Comparison of ENCODE assay signal across 14 cellular contexts in genomic region chr15:31341036-31341435, GRCh38. TPM values are rescaled to one million over a fixed set of nuclear protein-coding genes. Genes with fewer than 3 reads are reported as not detected.
DNase-seq lines count a peak whose midpoint lies in the region; ATAC-seq, FAIRE-seq and TF ChIP-seq lines count a peak whose summit lies in the region.
"Had no signal": no experiment of that assay in that cellular context is flagged by ENCODE, and none has a peak within 500 bp of the region (broad histone marks: within the 10 kb centered on the region; RNA-seq: fewer than 3 reads in every experiment).

No MANE protein-coding gene starts in this region.

- no peaks in the 10 kb centered on the region for H3K36me3 ChIP-seq in H1 (ENCODE audit: control insufficient read depth in 2 of 4, insufficient read depth in 4 of 4, low read length in 3 of 4)
- H3K36me3 ChIP-seq: gastroesophageal sphincter, Peyer's patch, tibial artery had no signal

- H3K4me3 ChIP-seq in H1 (ENCODE audit: extremely low read depth in 1 of 4, insufficient read depth in 2 of 4, low read depth in 3 of 4, low read length in 4 of 4), result no peak overlapping the region
- H3K4me3 ChIP-seq: gastroesophageal sphincter, Peyer's patch, tibial artery had no signal

- H3K56ac ChIP-seq in H1 (replicated peaks; ENCODE audit: insufficient read length, low read depth, low read length), result no peak overlapping the region

- TF ChIP-seq EP300 in H1 (IDR thresholded peaks at IDR 0.05; ENCODE audit: borderline replicate concordance in 1 of 2, low read depth in 2 of 2, low read length in 2 of 2), result no peak

- no peaks in the 10 kb centered on the region for H3K27me3 ChIP-seq in H1 (replicated peaks in 1 of 4; ENCODE audit: control insufficient read depth in 3 of 4, extremely low read depth in 1 of 4, insufficient read depth in 3 of 4, low read length in 3 of 4)
- H3K27me3 ChIP-seq: gastroesophageal sphincter, Peyer's patch, tibial artery had no signal

- peak overlapping the region; percentile 26 for H3K4me3 Mint-ChIP-seq in activated CD4-positive, alpha-beta T cell treated with anti-CD3 and anti-CD28 coated beads, Interleukin-2, amount 10 ng/mL, durations not matched to agents 7 days and 5 days
- peak overlapping the region in 2 of 3 donors; percentile 50 to 94 for H3K4me3 Mint-ChIP-seq in T-cell
- H3K4me3 Mint-ChIP-seq in stimulated activated naive B cell treated with anti-CD40 and anti-IgM and Interleukin-4, amounts not matched to agents 10 μg/mL and 1 μg/mL and 100 μg/mL, for 72 hours, result peak overlapping the region in 1 of 2 donors; percentile 42

- H3K4ac ChIP-seq in H1 (replicated peaks; ENCODE audit: insufficient read length, low read depth, low read length), result no peak overlapping the region

- peaks cover 100% of the 10 kb centered on the region for H3K4me1 Mint-ChIP-seq in activated CD4-positive, alpha-beta T cell treated with anti-CD3 and anti-CD28 coated beads, Interleukin-2, amount 10 ng/mL, durations not matched to agents 7 days and 5 days
- peaks cover 98 to 100% (median 100%) of the 10 kb centered on the region in 3 donors for H3K4me1 Mint-ChIP-seq in T-cell
- H3K4me1 Mint-ChIP-seq in stimulated activated naive B cell treated with anti-CD40 and anti-IgM and Interleukin-4, amounts not matched to agents 10 μg/mL and 1 μg/mL and 100 μg/mL, for 72 hours, result peaks cover 81 to 99% of the 10 kb centered on the region in 2 donors

- H2BK5ac ChIP-seq in H1 (ENCODE audit: low read depth, low read length), result no peak overlapping the region

- no peak overlapping the region for H3K9ac ChIP-seq in H1 (replicated peaks in 1 of 4; ENCODE audit: extremely low read depth in 1 of 4, low read depth in 3 of 4, low read length in 3 of 4)

- no peak overlapping the region for H2AK5ac ChIP-seq in H1 (ENCODE audit: low read depth, low read length)

- WGBS in H1 (ENCODE audit: extremely low coverage in 1 of 2, insufficient coverage in 1 of 2, insufficient read length in 1 of 2, insufficient replicate concordance in 2 of 2, low coverage in 1 of 2, low lambda C conversion rate in 2 of 2, missing lambda C conversion rate in 1 of 2), 2 experiments, result 97% methylated on average over 5 of the region's 5 CpGs; no CpG with 5 or more reads in 1 of the 2 experiments

- no peaks in the 10 kb centered on the region for H3K9me3 ChIP-seq in H1 (ENCODE audit: insufficient read depth in 2 of 2, low read depth in 1 of 2, low read length in 1 of 2)
- H3K9me3 ChIP-seq: gastroesophageal sphincter, Peyer's patch, tibial artery had no signal

- H3K36me3 Mint-ChIP-seq in activated CD4-positive, alpha-beta T cell treated with anti-CD3 and anti-CD28 coated beads, Interleukin-2, amount 10 ng/mL, durations not matched to agents 7 days and 5 days (ENCODE audit: low read depth), result peaks cover 45% of the 10 kb centered on the region
- H3K36me3 Mint-ChIP-seq in T-cell, result no peaks in the 10 kb centered on the region
- H3K36me3 Mint-ChIP-seq in stimulated activated naive B cell treated with anti-CD40 and anti-IgM and Interleukin-4, amounts not matched to agents 10 μg/mL and 1 μg/mL and 100 μg/mL, for 72 hours, result peaks cover 18 to 19% of the 10 kb centered on the region in 2 donors

- H3K79me2 ChIP-seq in H1 (ENCODE audit: control insufficient read depth in 1 of 2, insufficient read depth in 2 of 2, low read length in 2 of 2), result peaks cover 2 to 93% of the 10 kb centered on the region in 2 experiments; a peak in 3 of 4 replicates

- POLR2A ChIA-PET in activated CD4-positive, alpha-beta T cell treated with anti-CD3 and anti-CD28 coated beads, Interleukin-2, amount 10 ng/mL, durations not matched to agents 7 days and 5 days (lab: Charles Lee), result interaction anchor here (0.7 kb wide), 1 partner anchor 18 kb away, joined by 3 read pairs; no protein-coding TSS in a partner anchor
- POLR2A ChIA-PET in T-cell (lab: Charles Lee), result interaction anchor here in 1 of 2 donors (0.7 kb wide), 1 partner anchor 92 kb away, joined by 7 read pairs; no protein-coding TSS in a partner anchor
- POLR2A ChIA-PET in H1 (lab: Charles Lee; ENCODE audit: partially characterized antibody), result no interaction called here

- H3K27ac Mint-ChIP-seq in activated CD4-positive, alpha-beta T cell treated with anti-CD3 and anti-CD28 coated beads, Interleukin-2, amount 10 ng/mL, durations not matched to agents 7 days and 5 days, result peak overlapping the region; percentile 87
- H3K27ac Mint-ChIP-seq in T-cell, result peak overlapping the region; percentile 96 to 98
- H3K27ac Mint-ChIP-seq in stimulated activated naive B cell treated with anti-CD40 and anti-IgM and Interleukin-4, amounts not matched to agents 10 μg/mL and 1 μg/mL and 100 μg/mL, for 72 hours, result peak overlapping the region; percentile 85

- peaks cover 0 to 21% (median 3%) of the 10 kb centered on the region in 4 experiments; a peak in 6 of 7 replicates for H3K4me1 ChIP-seq in H1 (replicated peaks in 1 of 4; ENCODE audit: control insufficient read depth in 3 of 4, insufficient read depth in 4 of 4, low read length in 3 of 4)

- no peak for ATAC-seq in T-cell (replicated peaks in 1 of 4)
- ATAC-seq in stimulated activated naive B cell treated with anti-CD40 and anti-IgM and Interleukin-4, amounts not matched to agents 10 μg/mL and 1 μg/mL and 100 μg/mL, for 72 hours (replicated peaks), result no peak
- ATAC-seq: gastroesophageal sphincter had no signal

- no peak overlapping the region for H2BK20ac ChIP-seq in H1 (ENCODE audit: low read length)

- TF ChIP-seq RAD21 in H1 (IDR thresholded peaks at IDR 0.05 in 1 of 2, conservative IDR thresholded peaks at IDR 0.05 in 1 of 2; ENCODE audit: low read depth in 2 of 2, low read length in 2 of 2), result no peak

- peaks cover 25 to 64% of the 10 kb centered on the region in 2 experiments for H4K20me1 ChIP-seq in H1 (replicated peaks in 1 of 2; ENCODE audit: control insufficient read depth in 1 of 2, insufficient read depth in 2 of 2, low read length in 2 of 2)

- H3K27me3 Mint-ChIP-seq in activated CD4-positive, alpha-beta T cell treated with anti-CD3 and anti-CD28 coated beads, Interleukin-2, amount 10 ng/mL, durations not matched to agents 7 days and 5 days, result no peaks in the 10 kb centered on the region
- no peaks in the 10 kb centered on the region for H3K27me3 Mint-ChIP-seq in T-cell
- no peaks in the 10 kb centered on the region for H3K27me3 Mint-ChIP-seq in stimulated activated naive B cell treated with anti-CD40 and anti-IgM and Interleukin-4, amounts not matched to agents 10 μg/mL and 1 μg/mL and 100 μg/mL, for 72 hours

- H2AFZ ChIP-seq in H1 (ENCODE audit: low read length), result no peak overlapping the region

- no peak overlapping the region for H2BK15ac ChIP-seq in H1 (ENCODE audit: low read length)

- H3K14ac ChIP-seq in H1 (ENCODE audit: insufficient read length), result no peak overlapping the region

- H3K79me1 ChIP-seq in H1 (ENCODE audit: low read depth, low read length), result peaks cover 27% of the 10 kb centered on the region

- no peak overlapping the region for H3K4me2 ChIP-seq in H1 (ENCODE audit: insufficient read depth in 1 of 2, low read depth in 2 of 2, low read length in 2 of 2)

- H3K23me2 ChIP-seq in H1 (ENCODE audit: low read depth, low read length), result no peaks in the 10 kb centered on the region

- no peak overlapping the region for H3K23ac ChIP-seq in H1 (ENCODE audit: insufficient read length)

- FAIRE-seq in H1 (lab: Jason Lieb, UNC), result no peak
- FAIRE-seq: islet of Langerhans had no signal

- H3K18ac ChIP-seq in H1 (ENCODE audit: extremely low read depth, low read length), result no peak overlapping the region; the same call in 1 of the 2 replicates

- no peak overlapping the region for H3K27ac ChIP-seq in H1 (ENCODE audit: low read depth, low read length)

- H3K9me3 Mint-ChIP-seq in activated CD4-positive, alpha-beta T cell treated with anti-CD3 and anti-CD28 coated beads, Interleukin-2, amount 10 ng/mL, durations not matched to agents 7 days and 5 days, result no peaks in the 10 kb centered on the region
- no peaks in the 10 kb centered on the region for H3K9me3 Mint-ChIP-seq in T-cell
- H3K9me3 Mint-ChIP-seq in stimulated activated naive B cell treated with anti-CD40 and anti-IgM and Interleukin-4, amounts not matched to agents 10 μg/mL and 1 μg/mL and 100 μg/mL, for 72 hours, result no peaks in the 10 kb centered on the region

- H4K8ac ChIP-seq in H1 (ENCODE audit: extremely low read depth, insufficient read depth, low read length), result peak overlapping the region; percentile 57; the same call in 1 of the 2 replicates

- no peak overlapping the region for H2BK12ac ChIP-seq in H1 (ENCODE audit: low read depth, low read length)

- H4K5ac ChIP-seq in H1 (ENCODE audit: insufficient read length, low read depth, low read length), result no peak overlapping the region

- DNase-seq in activated CD4-positive, alpha-beta T cell treated with anti-CD3 and anti-CD28 coated beads, Interleukin-2, amount 10 ng/mL, durations not matched to agents 7 days and 5 days, result no peak
- no peak for DNase-seq in activated CD4-positive, alpha-beta T cell treated with anti-CD3 and anti-CD28 coated beads for 1 hour
- DNase-seq in T-cell (no peak), H1 (ENCODE audit: low read depth in 1 of 2, low spot score in 2 of 2) (no peak), NCI-H345 treated with DMSO at 0.1 percent for 48 hours (lab: John Stamatoyannopoulos, UW; ENCODE audit: unreplicated experiment) (no peak), KG1 (lab: John Stamatoyannopoulos, UW) (no peak), SW 1271 (lab: John Stamatoyannopoulos, UW) (no peak)
- no peak for DNase-seq in stimulated activated naive B cell treated with anti-CD40 and anti-IgM and Interleukin-4, amounts not matched to agents 10 μg/mL and 1 μg/mL and 100 μg/mL, for 72 hours
- DNase-seq: effector CD8-positive, alpha-beta T cell; NCI-H345; tibial artery had no signal

- TF ChIP-seq POLR2A in H1 (IDR thresholded peaks at IDR 0.05; ENCODE audit: control extremely low read depth in 1 of 2, low read depth in 2 of 2, low read length in 2 of 2), result no peak

- peak overlapping the region; percentile 31 for H4K91ac ChIP-seq in H1 (replicated peaks; ENCODE audit: insufficient read length, low read length)

- no peak for TF ChIP-seq CTCF in H1 (IDR thresholded peaks at IDR 0.05; ENCODE audit: control extremely low read depth in 1 of 3, insufficient read depth in 1 of 3, low read depth in 1 of 3, low read length in 3 of 3)

- CTCF ChIA-PET in activated CD4-positive, alpha-beta T cell treated with anti-CD3 and anti-CD28 coated beads, Interleukin-2, amount 10 ng/mL, durations not matched to agents 7 days and 5 days (lab: Charles Lee), result interaction anchor here (1.0 to 1.3 kb wide), 2 partner anchors 25 to 126 kb away, joined by 3 to 4 read pairs; no protein-coding TSS in a partner anchor
- CTCF ChIA-PET in T-cell (lab: Charles Lee), result interaction anchor here in 1 of 2 donors (1.4 to 2.3 kb wide), 2 partner anchors 13 to 94 kb away, joined by 3 to 7 read pairs; no protein-coding TSS in a partner anchor
- CTCF ChIA-PET in H1 (lab: Charles Lee; ENCODE audit: partially characterized antibody), result interaction anchor here (1.3 kb wide), 1 partner anchor 24 kb away, joined by 5 read pairs; no protein-coding TSS in a partner anchor

- H2BK120ac ChIP-seq in H1 (replicated peaks; ENCODE audit: low read depth, low read length), result no peak overlapping the region

RNA-seq across cellular contexts. Expression of gene KLF13, which starts 14.4 kb away (rescaled TPM):
- 100 to 1,000 TPM; 235 to 264 TPM for total RNA-seq in activated CD4-positive, alpha-beta T cell treated with anti-CD3 and anti-CD28 coated beads, Interleukin-2, amount 10 ng/mL, durations not matched to agents 7 days and 5 days
- 100 to 1,000 TPM; 218 to 327 (median 288) TPM for total RNA-seq in T-cell
- 32.4 and 33.4 TPM in 2 replicates for total RNA-seq in H1 (2021; fragmentation: NEBNext Ultra II Directional; extraction: Animal tissue kit (Norgen Biotek cat#: 25700))
- 15.7 and 18.3 TPM in 2 replicates for polyA plus RNA-seq in H1 (2011; rRNA removed)
- polyA plus RNA-seq in H1 (2011; cell fraction: cytosol; rRNA removed), result 16.2 TPM
- 17.3 TPM for polyA plus RNA-seq in H1 (2011; cell fraction: nucleus; rRNA removed)
- 21.5 to 39.3 TPM (median 24.4 TPM) in 4 replicates for polyA plus RNA-seq in H1 (2012, experiment 1 of 2)
- 13.0 TPM for polyA plus RNA-seq in H1 (2012, experiment 2 of 2)
- polyA plus RNA-seq in H1 (2013, experiment 1 of 2), result 34.5 TPM
- polyA plus RNA-seq in H1 (2013, experiment 2 of 2), result 37.8 TPM
- 15.4 and 21.4 TPM in 2 replicates for polyA minus RNA-seq in H1 (2011; rRNA and poly(A)+ RNA removed)
- polyA minus RNA-seq in H1 (2011; cell fraction: cytosol; rRNA and poly(A)+ RNA removed), result 21.7 TPM
- polyA minus RNA-seq in H1 (2011; cell fraction: nucleus; rRNA and poly(A)+ RNA removed), result 10.9 TPM
